1 cellular context compared by ENCODE assay signal in the genomic region with DNA sequence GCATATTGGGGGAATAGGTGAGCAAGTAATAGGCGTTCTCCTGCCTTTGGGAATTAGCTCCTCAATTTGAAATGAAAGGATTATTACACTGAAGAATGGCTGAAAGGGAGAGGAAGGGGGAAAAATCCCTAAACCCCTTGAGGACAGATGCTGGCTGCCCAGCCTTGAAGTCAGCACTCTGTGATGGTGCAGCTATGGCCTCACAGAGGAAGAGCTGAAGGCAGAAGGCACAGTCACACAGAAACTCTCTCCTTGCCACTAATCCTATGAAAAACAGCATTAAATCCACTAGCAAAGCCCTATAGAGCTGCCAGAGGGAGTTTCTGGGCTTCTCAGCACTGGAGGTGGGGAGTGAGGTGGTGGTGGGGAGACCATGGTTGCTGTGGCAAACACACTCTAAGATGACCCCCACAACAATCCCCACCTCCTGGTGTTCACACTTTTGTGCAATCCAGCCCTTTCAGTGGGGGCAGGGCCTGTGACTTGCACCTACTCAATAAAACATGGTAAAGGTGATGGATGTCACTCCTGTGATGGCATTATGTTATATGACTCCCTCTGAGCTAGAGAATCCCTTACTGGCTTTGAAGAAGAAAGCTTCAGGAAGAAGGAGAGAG.
TF ChIP-seq lines count a peak whose summit lies in the region.

No MANE protein-coding gene starts in this region.

TF ChIP-seq in IMR-90, 13 proteins besides CTCF, POLR2A, EP300 and RAD21 (continued from another document):
- TF ChIP-seq, protein P1, sequence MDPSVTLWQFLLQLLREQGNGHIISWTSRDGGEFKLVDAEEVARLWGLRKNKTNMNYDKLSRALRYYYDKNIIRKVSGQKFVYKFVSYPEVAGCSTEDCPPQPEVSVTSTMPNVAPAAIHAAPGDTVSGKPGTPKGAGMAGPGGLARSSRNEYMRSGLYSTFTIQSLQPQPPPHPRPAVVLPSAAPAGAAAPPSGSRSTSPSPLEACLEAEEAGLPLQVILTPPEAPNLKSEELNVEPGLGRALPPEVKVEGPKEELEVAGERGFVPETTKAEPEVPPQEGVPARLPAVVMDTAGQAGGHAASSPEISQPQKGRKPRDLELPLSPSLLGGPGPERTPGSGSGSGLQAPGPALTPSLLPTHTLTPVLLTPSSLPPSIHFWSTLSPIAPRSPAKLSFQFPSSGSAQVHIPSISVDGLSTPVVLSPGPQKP (IDR thresholded peaks at IDR 0.05; ENCODE audit: borderline replicate concordance, low read depth, low read length) = no peak
- TF ChIP-seq MAZ (IDR thresholded peaks at IDR 0.05; ENCODE audit: borderline replicate concordance, low read depth, low read length) (no peak), RCOR1 (IDR thresholded peaks at IDR 0.05; ENCODE audit: insufficient replicate concordance, low read length) (no peak), NFE2L2 (IDR thresholded peaks at IDR 0.05; ENCODE audit: low read depth, low read length) (no peak), FOS (IDR thresholded peaks at IDR 0.05; ENCODE audit: low read depth, low read length) (no peak)
- TF ChIP-seq, protein P2, sequence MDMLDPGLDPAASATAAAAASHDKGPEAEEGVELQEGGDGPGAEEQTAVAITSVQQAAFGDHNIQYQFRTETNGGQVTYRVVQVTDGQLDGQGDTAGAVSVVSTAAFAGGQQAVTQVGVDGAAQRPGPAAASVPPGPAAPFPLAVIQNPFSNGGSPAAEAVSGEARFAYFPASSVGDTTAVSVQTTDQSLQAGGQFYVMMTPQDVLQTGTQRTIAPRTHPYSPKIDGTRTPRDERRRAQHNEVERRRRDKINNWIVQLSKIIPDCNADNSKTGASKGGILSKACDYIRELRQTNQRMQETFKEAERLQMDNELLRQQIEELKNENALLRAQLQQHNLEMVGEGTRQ (IDR thresholded peaks at IDR 0.05; ENCODE audit: low read depth, low read length) = no peak
TF ChIP-seq in IMR-90: peak in this region for 0.
